36 cellular contexts compared by ENCODE assay signal in genomic region chr9:135827301-135827700, GRCh38.
"Had no signal": no experiment of that assay in that cellular context is flagged by ENCODE, and none has a peak within 500 bp of the region (broad histone marks: within the 10 kb centered on the region; RNA-seq: fewer than 3 reads in every experiment).

No MANE protein-coding gene starts in this region.

- H3K27ac Mint-ChIP-seq: activated CD4-positive, alpha-beta memory T cell treated with anti-CD3 and anti-CD28 coated beads, Interleukin-2, amount 10 ng/mL, durations not matched to agents 7 days and 5 days; activated CD8-positive, alpha-beta memory T cell treated with anti-CD3 and anti-CD28 coated beads, Interleukin-2, amount 10 ng/mL, durations not matched to agents 7 days and 5 days; activated naive CD4-positive, alpha-beta T cell treated with anti-CD3 and anti-CD28 coated beads for 36 hours; activated T-cell treated with anti-CD3 and anti-CD28 coated beads, Interleukin-2, amount 50 U/mL, for 72 hours; activated T-helper 2 cell treated with anti-CD3 and anti-CD28 coated beads, Interferon-gamma antibody, Interleukin-2, Interleukin-4, amounts not matched to agents 10 μg/mL and 5 μg/mL and 100 μg/mL, durations not matched to agents 14 hours and 24 hours and 36 hours had no signal

- H3K4me1 Mint-ChIP-seq: activated CD4-positive, alpha-beta memory T cell treated with anti-CD3 and anti-CD28 coated beads, Interleukin-2, amount 10 ng/mL, durations not matched to agents 7 days and 5 days; activated CD8-positive, alpha-beta memory T cell treated with anti-CD3 and anti-CD28 coated beads, Interleukin-2, amount 10 ng/mL, durations not matched to agents 7 days and 5 days; WTC11 had no signal

- DNase-seq: activated CD4-positive, alpha-beta memory T cell treated with anti-CD3 and anti-CD28 coated beads, Interleukin-2, amount 10 ng/mL, durations not matched to agents 7 days and 5 days; activated CD4-positive, alpha-beta T cell treated with anti-CD3 and anti-CD28 coated beads for 4 hours; activated CD4-positive, alpha-beta T cell treated with anti-CD3 and anti-CD28 coated beads, Interleukin-2, amount 50 U/mL, for 1 hour; activated CD8-positive, alpha-beta memory T cell treated with anti-CD3 and anti-CD28 coated beads for 24 hours; activated CD8-positive, alpha-beta memory T cell treated with anti-CD3 and anti-CD28 coated beads, Interleukin-2, amount 10 ng/mL, durations not matched to agents 7 days and 5 days; activated CD8-positive, alpha-beta memory T cell treated with anti-CD3 and anti-CD28 coated beads, Interleukin-2, amount 50 U/mL, for 48 hours; activated gamma-delta T cell treated with Interleukin-2 at 50 U/mL for 16 hours; activated naive CD4-positive, alpha-beta T cell treated with anti-CD3 and anti-CD28 coated beads for 36 hours; activated T-cell treated with anti-CD3 and anti-CD28 coated beads, Interleukin-2, amount 50 U/mL, for 72 hours; body of pancreas; caudate nucleus; cerebellar nuclear complex; NCI-H1105; NCI-H1417 treated with DMSO at 0.1 percent for 48 hours; NCI-H187 treated with DMSO at 0.1 percent for 48 hours; NCI-H2081; NCI-H226; NCI-H446 treated with DMSO at 0.1 percent for 48 hours; NCI-H524; NCI-H69; NCI-H82; PC-3; RPMI8226; SIG-M5; SW 1271; T-helper 1 cell; T1000 had no signal

- H3K27me3 ChIP-seq: adrenal gland, body of pancreas, breast epithelium, Peyer's patch had no signal

- H3K4me3 Mint-ChIP-seq: activated CD4-positive, alpha-beta memory T cell treated with anti-CD3 and anti-CD28 coated beads, Interleukin-2, amount 10 ng/mL, durations not matched to agents 7 days and 5 days; activated CD8-positive, alpha-beta memory T cell treated with anti-CD3 and anti-CD28 coated beads, Interleukin-2, amount 10 ng/mL, durations not matched to agents 7 days and 5 days; activated naive CD4-positive, alpha-beta T cell treated with anti-CD3 and anti-CD28 coated beads for 36 hours; activated T-cell treated with anti-CD3 and anti-CD28 coated beads, Interleukin-2, amount 50 U/mL, for 72 hours; WTC11 had no signal

- H3K27ac ChIP-seq: adrenal gland, body of pancreas, breast epithelium, Peyer's patch had no signal

- H3K4me3 ChIP-seq: adrenal gland, body of pancreas, breast epithelium, K562, Peyer's patch had no signal

- ATAC-seq: activated CD4-positive, CD25-positive, alpha-beta regulatory T cell treated with anti-CD3 and anti-CD28 coated beads, Interleukin-2, amount 50 U/mL, for 24 hours; activated CD8-positive, alpha-beta memory T cell treated with anti-CD3 and anti-CD28 coated beads, Interleukin-2, amount 10 ng/mL, durations not matched to agents 7 days and 5 days; activated naive CD4-positive, alpha-beta T cell treated with anti-CD3 and anti-CD28 coated beads, Interleukin-2, amount 50 U/mL, for 72 hours; activated T-cell treated with anti-CD3 and anti-CD28 coated beads, Interleukin-2, amount 50 U/mL, for 72 hours; body of pancreas; K562; PC-3; SK-N-SH treated with all-trans-retinoic acid at 6 μM for 48 hours; WTC11 had no signal

- H3K27me3 Mint-ChIP-seq: activated CD4-positive, alpha-beta memory T cell treated with anti-CD3 and anti-CD28 coated beads, Interleukin-2, amount 10 ng/mL, durations not matched to agents 7 days and 5 days; activated CD8-positive, alpha-beta memory T cell treated with anti-CD3 and anti-CD28 coated beads, Interleukin-2, amount 10 ng/mL, durations not matched to agents 7 days and 5 days had no signal

- H3K4me1 ChIP-seq: adrenal gland, body of pancreas, breast epithelium, Peyer's patch had no signal

- H3K9me3 ChIP-seq: adrenal gland, body of pancreas, breast epithelium had no signal
